Comparison of ENCODE assay signal across 26 cellular contexts in genomic region chr2:122358729-122359128, GRCh38.
"Had no signal": no experiment of that assay in that cellular context is flagged by ENCODE, and none has a peak within 500 bp of the region (broad histone marks: within the 10 kb centered on the region; RNA-seq: fewer than 3 reads in every experiment).

No MANE protein-coding gene starts in this region.

- DNase-seq: stimulated activated CD4-positive, alpha-beta T cell treated with anti-CD3 and anti-CD28 coated beads, Interleukin-2, amount 100 ng/mL, for 48 hours; stimulated activated CD4-positive, alpha-beta T cell treated with anti-CD3 and anti-CD28 coated beads, Interleukin-4, amount 100 ng/mL, for 1 hour; stimulated activated CD4-positive, alpha-beta T cell treated with anti-CD3 and anti-CD28 coated beads, Interleukin-4, amount 100 ng/mL, for 24 hours; stimulated activated CD4-positive, alpha-beta T cell treated with anti-CD3 and anti-CD28 coated beads, Interleukin-4, amount 100 ng/mL, for 4 hours; stimulated activated CD8-positive, alpha-beta memory T cell treated with anti-CD3 and anti-CD28 coated beads, Interleukin-4, amount 100 ng/mL, for 48 hours; stimulated activated naive B cell treated with anti-CD40 and anti-IgM and Interleukin-4, amounts not matched to agents 10 μg/mL and 1 μg/mL and 100 μg/mL, for 72 hours; stimulated activated naive CD4-positive, alpha-beta T cell; stimulated activated naive CD4-positive, alpha-beta T cell treated with Interleukin-2 at 50 U/mL for 16 hours; stimulated activated naive CD8-positive, alpha-beta T cell treated with anti-CD3 and anti-CD28 coated beads, Interleukin-15, amount 100 ng/mL, for 72 hours; stimulated activated naive CD8-positive, alpha-beta T cell treated with anti-CD3 and anti-CD28 coated beads, Interleukin-15, Interleukin-2, amounts not matched to agents 100 U/mL and 50 U/mL, for 24 hours; stomach; substantia nigra; testis; thyroid gland; tibial artery; transverse colon; trophoblast cell; upper lobe of left lung; upper lobe of right lung; uterus had no signal

- H3K9me3 ChIP-seq: stomach, suprapubic skin, testis, thoracic aorta, thyroid gland, tibial artery, tibial nerve, transverse colon, upper lobe of left lung, upper lobe of right lung, uterus, vagina had no signal

- H3K4me3 ChIP-seq: stomach, suprapubic skin, testis, thoracic aorta, thyroid gland, tibial artery, tibial nerve, transverse colon, upper lobe of left lung, upper lobe of right lung, uterus, vagina had no signal

- H3K27ac ChIP-seq: stomach, suprapubic skin, testis, thoracic aorta, thyroid gland, tibial artery, tibial nerve, transverse colon, upper lobe of left lung, upper lobe of right lung, uterus, vagina had no signal

- ATAC-seq: stimulated activated effector memory CD8-positive, alpha-beta T cell treated with anti-CD3 and anti-CD28 coated beads, Interleukin-12 subunit alpha, Interleukin-12 subunit beta, amount 100 ng/mL, for 72 hours; stimulated activated memory B cell treated with anti-CD40 and anti-IgM and Interleukin-4, amounts not matched to agents 10 μg/mL and 1 μg/mL and 100 μg/mL, for 72 hours; stimulated activated naive B cell treated with anti-CD40 and anti-IgM and Interleukin-4, amounts not matched to agents 10 μg/mL and 1 μg/mL and 100 μg/mL, for 72 hours; stimulated activated naive CD8-positive, alpha-beta T cell treated with anti-CD3 and anti-CD28 coated beads, Interleukin-15, amount 100 ng/mL, for 72 hours; stimulated activated naive CD8-positive, alpha-beta T cell treated with anti-CD3 and anti-CD28 coated beads, Interleukin-15, Interleukin-2, amounts not matched to agents 100 U/mL and 50 U/mL, for 24 hours; upper lobe of right lung had no signal

- H3K4me1 ChIP-seq: stomach, suprapubic skin, testis, thyroid gland, tibial artery, tibial nerve, transverse colon, upper lobe of left lung, upper lobe of right lung, uterus, vagina had no signal

- H3K27me3 ChIP-seq: stomach, suprapubic skin, testis, thyroid gland, tibial artery, tibial nerve, transverse colon, upper lobe of left lung, upper lobe of right lung, uterus, vagina had no signal

- H3K36me3 ChIP-seq: stomach, suprapubic skin, thoracic aorta, thyroid gland, tibial artery, tibial nerve, transverse colon, upper lobe of left lung, upper lobe of right lung, uterus, vagina had no signal
